In genomic region chr10:6068422-6068821, GRCh38 we compare ENCODE assay signal across 1 cellular context.
TF ChIP-seq lines count a peak whose summit lies in the region.

No MANE protein-coding gene starts in this region.

TF ChIP-seq in GM12878, 131 proteins besides CTCF, POLR2A, EP300 and RAD21 (continued from another document):
- TF ChIP-seq POLR2AphosphoS5 (IDR thresholded peaks at IDR 0.05; ENCODE audit: low read length) (no peak), FOS (IDR thresholded peaks at IDR 0.05; ENCODE audit: borderline replicate concordance, extremely low read depth, insufficient read length) (no peak), LARP7 (IDR thresholded peaks at IDR 0.05) (no peak), RAD51 (IDR thresholded peaks at IDR 0.05) (no peak), USF2 (IDR thresholded peaks at IDR 0.05; ENCODE audit: borderline replicate concordance, low read depth, low read length) (no peak), FOXK2 (IDR thresholded peaks at IDR 0.05) (no peak), JUND (IDR thresholded peaks at IDR 0.05; ENCODE audit: low read depth, low read length) (no peak), ZNF274 (IDR thresholded peaks at IDR 0.05; ENCODE audit: insufficient read depth, insufficient read length) (no peak), ETV6 (conservative IDR thresholded peaks at IDR 0.05 in 1 of 2, IDR thresholded peaks at IDR 0.05 in 1 of 2; ENCODE audit: borderline replicate concordance in 1 of 2, low read depth in 1 of 2) (peak in 1 of 2 experiments; percentile 29; a peak in 1 of 4 replicates), ZNF207 (IDR thresholded peaks at IDR 0.05; ENCODE audit: borderline replicate concordance) (no peak), TCF7 (IDR thresholded peaks at IDR 0.05; ENCODE audit: borderline replicate concordance) (peak; percentile 86), NR2C2 (IDR thresholded peaks at IDR 0.05; ENCODE audit: borderline replicate concordance, control insufficient read depth, insufficient read length, low read depth) (no peak), HSF1 (IDR thresholded peaks at IDR 0.05; ENCODE audit: low read depth, low read length) (no peak), IKZF1 (conservative IDR thresholded peaks at IDR 0.05) (peak; percentile 34; the same call in 1 of the 2 replicates), IRF3 (IDR thresholded peaks at IDR 0.05) (no peak), ZNF622 (IDR thresholded peaks at IDR 0.05) (no peak), CREB1 (IDR thresholded peaks at IDR 0.05; ENCODE audit: low read depth) (no peak), CEBPZ (IDR thresholded peaks at IDR 0.05; ENCODE audit: low read depth, low read length) (no peak), NR2F1 (conservative IDR thresholded peaks at IDR 0.05) (0 out of 2 replicates have a peak, but pooled peaks have one; percentile 27), EED (IDR thresholded peaks at IDR 0.05; ENCODE audit: low read depth) (peak; percentile 72), BCL11A (IDR thresholded peaks at IDR 0.05; ENCODE audit: low read depth, low read length) (peak; percentile 14; the same call in 1 of the 2 replicates), CHD1 (IDR thresholded peaks at IDR 0.05; ENCODE audit: low read depth, low read length) (no peak), STAT3 (IDR thresholded peaks at IDR 0.05; ENCODE audit: low read depth, low read length) (no peak), SRF (IDR thresholded peaks at IDR 0.05; ENCODE audit: low read depth in 2 of 2, low read length in 2 of 2) (no peak), ATF7 (IDR thresholded peaks at IDR 0.05; ENCODE audit: low read depth) (peak; percentile 13; the same call in 1 of the 2 replicates), SPI1 (IDR thresholded peaks at IDR 0.05; ENCODE audit: borderline replicate concordance, insufficient read depth, low read depth, low read length) (peak; percentile 99), POU2F2 (IDR thresholded peaks at IDR 0.05; ENCODE audit: borderline replicate concordance, low read depth, low read length) (0 out of 3 replicates have a peak, but pooled peaks have one; percentile 17), IKZF2 (IDR thresholded peaks at IDR 0.05) (peak; percentile 56 to 62; a peak in 2 of 4 replicates), PBX3 (IDR thresholded peaks at IDR 0.05; ENCODE audit: insufficient replicate concordance, low read depth, low read length) (no peak), CEBPB (IDR thresholded peaks at IDR 0.05; ENCODE audit: borderline replicate concordance in 1 of 2, low read depth in 2 of 2, low read length in 2 of 2) (no peak), MTA2 (IDR thresholded peaks at IDR 0.05; ENCODE audit: low read depth) (peak; percentile 50; the same call in 1 of the 2 replicates), RUNX3 (IDR thresholded peaks at IDR 0.05; ENCODE audit: low read length) (peak; percentile 71), NBN (IDR thresholded peaks at IDR 0.05) (no peak), CUX1 (IDR thresholded peaks at IDR 0.05; ENCODE audit: insufficient replicate concordance, low read depth, low read length) (no peak), HDGF (IDR thresholded peaks at IDR 0.05) (no peak), SMAD5 (IDR thresholded peaks at IDR 0.05; ENCODE audit: low read depth) (no peak), HDAC2 (IDR thresholded peaks at IDR 0.05) (no peak), BHLHE40 (IDR thresholded peaks at IDR 0.05; ENCODE audit: borderline replicate concordance in 1 of 2, low read depth in 2 of 2, low read length in 1 of 2) (peak; percentile 26 to 60; a peak in 2 of 4 replicates)
